In genomic region chr6:100317031-100317430, GRCh38 we compare ENCODE assay signal across 19 cellular contexts.
DNase-seq lines count a peak whose midpoint lies in the region; ATAC-seq and TF ChIP-seq lines count a peak whose summit lies in the region.
"Had no signal": no experiment of that assay in that cellular context is flagged by ENCODE, and none has a peak within 500 bp of the region (broad histone marks: within the 10 kb centered on the region; RNA-seq: fewer than 3 reads in every experiment).

No MANE protein-coding gene starts in this region.

- H3K27me3 Mint-ChIP-seq in osteocyte (ENCODE audit: unreplicated experiment) = no peaks in the 10 kb centered on the region
- H3K27me3 Mint-ChIP-seq: CD4-positive, alpha-beta T cell had no signal

- no peak for ATAC-seq in GM21526 (IDR thresholded peaks at IDR 0.05; ENCODE audit: low FRiP score, unreplicated experiment)
- ATAC-seq: A549; CD8-positive, alpha-beta T cell; GM12878 had no signal

- no peak for TF ChIP-seq CTCF in osteocyte (IDR thresholded peaks at IDR 0.05)

- peaks cover 20% of the 10 kb centered on the region for H3K9me3 Mint-ChIP-seq in osteocyte (ENCODE audit: unreplicated experiment)
- H3K9me3 Mint-ChIP-seq: CD8-positive, alpha-beta T cell had no signal

- no peak overlapping the region for H3K4me3 Mint-ChIP-seq in osteocyte (ENCODE audit: unreplicated experiment)
- H3K4me3 Mint-ChIP-seq: B cell; CD4-positive, alpha-beta T cell; CD8-positive, alpha-beta T cell had no signal

- peak overlapping the region; percentile 63 for H3K27ac Mint-ChIP-seq in osteocyte (ENCODE audit: unreplicated experiment)
- H3K27ac Mint-ChIP-seq: B cell; CD4-positive, alpha-beta T cell; CD8-positive, alpha-beta T cell had no signal

- DNase-seq in COLO829 (ENCODE audit: low spot score) = peak; percentile 2
- DNase-seq in M059J (ENCODE audit: low read depth) = peak; percentile 29
- DNase-seq in osteocyte (ENCODE audit: extremely low spot score, unreplicated experiment) = no peak
- no peak for DNase-seq in T-helper 2 cell
- DNase-seq: AML-193; CD4-positive, alpha-beta T cell; CD8-positive, alpha-beta T cell; COR-L47; DMS 273 treated with DMSO at 0.1 percent for 48 hours; DMS153; DMS53; DMS79; DND-41; EL; GDM1 had no signal

- no peaks in the 10 kb centered on the region for H3K36me3 Mint-ChIP-seq in osteocyte (ENCODE audit: unreplicated experiment)
- H3K36me3 Mint-ChIP-seq: CD8-positive, alpha-beta T cell had no signal

- peaks cover 24% of the 10 kb centered on the region for H3K4me1 Mint-ChIP-seq in osteocyte (ENCODE audit: unreplicated experiment)
- H3K4me1 Mint-ChIP-seq: B cell had no signal

Comparison
In these comparisons a context has a peak if more than half of its experiments do, and no peak if none do; other contexts are left out.
1. DNase-seq: peak in COLO829 (single experiment) and M059J (single experiment); none in osteocyte (single experiment) and T-helper 2 cell (0 of 5).